Comparison of ENCODE assay signal across 9 cellular contexts in the genomic region with DNA sequence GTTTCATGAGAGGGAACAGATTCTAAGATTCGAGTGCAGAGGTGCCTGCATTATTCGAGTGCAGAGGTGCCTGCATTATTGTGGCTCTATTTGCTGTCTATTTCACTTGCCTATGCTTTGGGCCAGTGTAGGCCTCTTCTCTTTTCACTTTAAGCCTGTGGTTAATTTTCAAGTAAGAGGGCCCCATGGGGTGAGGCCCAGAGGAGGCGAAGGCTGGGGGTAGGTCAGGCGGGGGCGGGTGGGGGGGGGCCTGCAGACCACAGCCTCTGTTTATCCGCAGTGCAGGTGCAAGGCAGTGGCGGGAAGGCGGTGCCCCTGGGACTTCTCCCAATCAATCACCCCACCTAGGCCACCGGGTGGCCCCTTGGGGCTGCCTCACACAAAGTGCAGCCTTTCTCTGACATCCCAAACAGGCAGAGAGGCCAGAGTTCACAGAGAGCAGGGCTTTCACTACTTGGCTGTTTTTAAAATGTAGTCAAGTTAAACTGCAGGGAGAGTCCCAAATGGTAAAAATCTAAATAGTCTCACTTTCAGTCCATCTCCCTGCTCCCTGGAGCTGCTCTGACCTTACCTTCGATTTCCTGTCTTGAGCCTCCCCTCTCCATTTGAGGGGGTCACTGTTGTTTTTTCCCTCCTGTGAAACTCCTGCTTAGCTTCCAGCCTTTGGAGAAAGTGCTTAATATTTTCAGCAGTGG.
DNase-seq lines count a peak whose midpoint lies in the region; ATAC-seq, FAIRE-seq and TF ChIP-seq lines count a peak whose summit lies in the region.
"Had no signal": no experiment of that assay in that cellular context is flagged by ENCODE, and none has a peak within 500 bp of the region (broad histone marks: within the 10 kb centered on the region; RNA-seq: fewer than 3 reads in every experiment).

No MANE protein-coding gene starts in this region.

- CTCF ChIA-PET in GM12878 (lab: Yijun Ruan, JAX) = interaction anchor here (1.7 to 4.3 kb wide), 3 partner anchors 206 to 321 kb away, joined by 4 to 19 read pairs (median 6); no protein-coding TSS in a partner anchor

- DNase-seq in GM12878 (ENCODE audit: low read depth, low spot score) (peak; percentile 79), HTR-8/SVneo (ENCODE audit: insufficient read length, low spot score) (no peak), SHP77 (lab: John Stamatoyannopoulos, UW) (no peak), pancreas (no peak)
- DNase-seq in stimulated activated naive CD8-positive, alpha-beta T cell treated with anti-CD3 and anti-CD28 coated beads, Interleukin-15, amount 100 ng/mL, for 72 hours = peak; percentile 74 to 77

- FAIRE-seq in GM12878 (lab: Jason Lieb, UNC) (no peak), HTR-8/SVneo (lab: Jason Lieb, UNC) (no peak), pancreas (lab: Jason Lieb, UNC) (no peak)

- in situ Hi-C loops in GM12878 (cut with MboI) = loop anchor here (10.0 kb wide), 1 partner anchor 320 kb away; no protein-coding TSS in a partner anchor

- peak; percentile 71 to 80 for TF ChIP-seq EP300 in GM12878 (IDR thresholded peaks at IDR 0.05; ENCODE audit: borderline replicate concordance in 1 of 2, control insufficient read depth in 1 of 2, low read depth in 2 of 2, low read length in 2 of 2)

- peak overlapping the region; percentile 66 to 72 for H3K4me3 Mint-ChIP-seq in stimulated activated naive CD8-positive, alpha-beta T cell treated with anti-CD3 and anti-CD28 coated beads, Interleukin-15, amount 100 ng/mL, for 72 hours

- BruUV-seq in GM12878 (replicated peaks; lab: Mats Ljungman, UMichigan) = no TSS peak

- no peaks in the 10 kb centered on the region for H4K20me1 ChIP-seq in GM12878 (ENCODE audit: control insufficient read depth, insufficient read depth)

- H3K4me1 Mint-ChIP-seq in stimulated activated naive CD8-positive, alpha-beta T cell treated with anti-CD3 and anti-CD28 coated beads, Interleukin-15, amount 100 ng/mL, for 72 hours = peaks cover 55% of the 10 kb centered on the region

- H3K9me3 ChIP-seq in KOPT-K1 (ENCODE audit: insufficient read depth, low read length, poor library complexity, severe bottlenecking) = no peaks in the 10 kb centered on the region
- H3K9me3 ChIP-seq in GM12878 (replicated peaks; ENCODE audit: control insufficient read depth, insufficient read depth, low read length) = no peaks in the 10 kb centered on the region
- no peaks in the 10 kb centered on the region for H3K9me3 ChIP-seq in pancreas
- H3K9me3 ChIP-seq: SJCRH30 had no signal

- H3K36me3 ChIP-seq in KOPT-K1 (ENCODE audit: insufficient read depth, low read length) (no peaks in the 10 kb centered on the region), GM12878 (ENCODE audit: control insufficient read depth in 2 of 2, insufficient read depth in 2 of 2, low read length in 1 of 2) (no peaks in the 10 kb centered on the region), pancreas (no peaks in the 10 kb centered on the region)
- H3K36me3 ChIP-seq: SJCRH30 had no signal

- 0 out of 6 replicates have a peak, but pooled peaks of 1 of the 3 experiments have one; percentile 17 for TF ChIP-seq CTCF in GM12878 (IDR thresholded peaks at IDR 0.05 in 2 of 3, conservative IDR thresholded peaks at IDR 0.05 in 1 of 3; ENCODE audit: control insufficient read depth in 2 of 3, extremely low read depth in 1 of 3, insufficient read depth in 1 of 3, low read depth in 3 of 3, low read length in 3 of 3)
- TF ChIP-seq CTCF in pancreas (IDR thresholded peaks at IDR 0.05) = no peak

- RAD21 ChIA-PET in GM12878 (lab: Charles Lee; ENCODE audit: unreplicated experiment) = interaction anchor here (0.7 to 1.9 kb wide), 8 partner anchors 56 to 321 kb away, joined by 3 to 10 read pairs (median 3); no protein-coding TSS in a partner anchor

- H3K4me2 ChIP-seq in GM12878 (ENCODE audit: control insufficient read depth, insufficient read depth) = peak overlapping the region; percentile 85

- ATAC-seq in GM18861 (IDR thresholded peaks at IDR 0.05; ENCODE audit: unreplicated experiment) = peak; percentile 73
- ATAC-seq in GM21786 (IDR thresholded peaks at IDR 0.05; ENCODE audit: unreplicated experiment) = peak; percentile 87
- ATAC-seq in GM12878 = peak; percentile 91
- ATAC-seq in stimulated activated naive CD8-positive, alpha-beta T cell treated with anti-CD3 and anti-CD28 coated beads, Interleukin-15, amount 100 ng/mL, for 72 hours = peak; percentile 95
- ATAC-seq in pancreas = no peak

- H3K4me1 ChIP-seq in GM12878 (ENCODE audit: control insufficient read depth, insufficient read depth, low read length) = peaks cover 45% of the 10 kb centered on the region
- no peaks in the 10 kb centered on the region for H3K4me1 ChIP-seq in pancreas

- no peaks in the 10 kb centered on the region for H3K9me3 Mint-ChIP-seq in stimulated activated naive CD8-positive, alpha-beta T cell treated with anti-CD3 and anti-CD28 coated beads, Interleukin-15, amount 100 ng/mL, for 72 hours

- H2AFZ ChIP-seq in GM12878 (ENCODE audit: control insufficient read depth, low read depth, low read length) = peak overlapping the region; percentile 64

- H3K27ac ChIP-seq in KOPT-K1 (ENCODE audit: low read depth, low read length, poor library complexity, severe bottlenecking) (peak overlapping the region; percentile 99), GM12878 (ENCODE audit: control insufficient read depth, insufficient read depth) (peak overlapping the region; percentile 62), pancreas (no peak overlapping the region)
- H3K27ac ChIP-seq: SJCRH30 had no signal

- H3K27me3 ChIP-seq in GM12878 (replicated peaks in 1 of 2; ENCODE audit: control insufficient read depth in 2 of 2, insufficient read depth in 2 of 2, low read length in 1 of 2) = no peaks in the 10 kb centered on the region
- H3K27me3 ChIP-seq in pancreas = no peaks in the 10 kb centered on the region
- H3K27me3 ChIP-seq: SJCRH30 had no signal

- POLR2A ChIA-PET in GM12878 (lab: Charles Lee) = interaction anchor here (0.8 kb wide), 1 partner anchor 91 kb away, joined by 3 read pairs; no protein-coding TSS in a partner anchor

- 2% methylated on average over 6 of the region's 10 CpGs for WGBS in GM12878 (ENCODE audit: insufficient coverage, insufficient replicate concordance, low lambda C conversion rate, missing lambda C conversion rate)
- 77 to 80% methylated on average over 10 of the region's 10 CpGs for WGBS in pancreas, 2 donors

- H3K27me3 Mint-ChIP-seq in stimulated activated naive CD8-positive, alpha-beta T cell treated with anti-CD3 and anti-CD28 coated beads, Interleukin-15, amount 100 ng/mL, for 72 hours = no peaks in the 10 kb centered on the region

- TF ChIP-seq RAD21 in GM12878 (IDR thresholded peaks at IDR 0.05; ENCODE audit: insufficient read depth, low read depth, low read length) = peak; percentile 47

- H3K9ac ChIP-seq in GM12878 (ENCODE audit: control insufficient read depth, insufficient read depth, low read length) = peak overlapping the region; percentile 41; the same call in 1 of the 2 replicates

- SMC1A ChIA-PET in GM12878 (lab: Charles Lee; ENCODE audit: uncharacterized antibody, unreplicated experiment) = interaction anchor here (0.7 to 3.8 kb wide), 6 partner anchors 41 to 445 kb away, joined by 4 to 18 read pairs (median 6); no protein-coding TSS in a partner anchor

- no peak for TF ChIP-seq POLR2A in GM12878 (IDR thresholded peaks at IDR 0.05; ENCODE audit: low read depth, low read length)

- H3K27ac Mint-ChIP-seq in stimulated activated naive CD8-positive, alpha-beta T cell treated with anti-CD3 and anti-CD28 coated beads, Interleukin-15, amount 100 ng/mL, for 72 hours = peak overlapping the region; percentile 87 to 89

- H3K79me2 ChIP-seq in GM12878 (ENCODE audit: control insufficient read depth, insufficient read depth, low read length) = no peaks in the 10 kb centered on the region

- H3K4me3 ChIP-seq in GM12878 = peak overlapping the region; percentile 53; the same call in 1 of the 2 replicates
- no peak overlapping the region for H3K4me3 ChIP-seq in pancreas
- H3K4me3 ChIP-seq: SJCRH30 had no signal

- intact Hi-C loops in GM12878 (cut with micrococcal nuclease; ENCODE audit: unreplicated experiment) = loop anchor here (2.0 kb wide), 1 partner anchor 318 kb away; no protein-coding TSS in a partner anchor
- intact Hi-C loops in pancreas (cut with DNase I) = no loop called here

TF ChIP-seq in GM12878, 131 proteins besides CTCF, POLR2A, EP300 and RAD21 (continues in another document):
- TF ChIP-seq, protein P1, sequence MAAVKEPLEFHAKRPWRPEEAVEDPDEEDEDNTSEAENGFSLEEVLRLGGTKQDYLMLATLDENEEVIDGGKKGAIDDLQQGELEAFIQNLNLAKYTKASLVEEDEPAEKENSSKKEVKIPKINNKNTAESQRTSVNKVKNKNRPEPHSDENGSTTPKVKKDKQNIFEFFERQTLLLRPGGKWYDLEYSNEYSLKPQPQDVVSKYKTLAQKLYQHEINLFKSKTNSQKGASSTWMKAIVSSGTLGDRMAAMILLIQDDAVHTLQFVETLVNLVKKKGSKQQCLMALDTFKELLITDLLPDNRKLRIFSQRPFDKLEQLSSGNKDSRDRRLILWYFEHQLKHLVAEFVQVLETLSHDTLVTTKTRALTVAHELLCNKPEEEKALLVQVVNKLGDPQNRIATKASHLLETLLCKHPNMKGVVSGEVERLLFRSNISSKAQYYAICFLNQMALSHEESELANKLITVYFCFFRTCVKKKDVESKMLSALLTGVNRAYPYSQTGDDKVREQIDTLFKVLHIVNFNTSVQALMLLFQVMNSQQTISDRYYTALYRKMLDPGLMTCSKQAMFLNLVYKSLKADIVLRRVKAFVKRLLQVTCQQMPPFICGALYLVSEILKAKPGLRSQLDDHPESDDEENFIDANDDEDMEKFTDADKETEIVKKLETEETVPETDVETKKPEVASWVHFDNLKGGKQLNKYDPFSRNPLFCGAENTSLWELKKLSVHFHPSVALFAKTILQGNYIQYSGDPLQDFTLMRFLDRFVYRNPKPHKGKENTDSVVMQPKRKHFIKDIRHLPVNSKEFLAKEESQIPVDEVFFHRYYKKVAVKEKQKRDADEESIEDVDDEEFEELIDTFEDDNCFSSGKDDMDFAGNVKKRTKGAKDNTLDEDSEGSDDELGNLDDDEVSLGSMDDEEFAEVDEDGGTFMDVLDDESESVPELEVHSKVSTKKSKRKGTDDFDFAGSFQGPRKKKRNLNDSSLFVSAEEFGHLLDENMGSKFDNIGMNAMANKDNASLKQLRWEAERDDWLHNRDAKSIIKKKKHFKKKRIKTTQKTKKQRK (IDR thresholded peaks at IDR 0.05; ENCODE audit: low read depth, low read length) = no peak
- TF ChIP-seq EGR1 (IDR thresholded peaks at IDR 0.05; ENCODE audit: borderline replicate concordance in 1 of 2, low read depth in 2 of 2, low read length in 2 of 2) = peak in 1 of 2 experiments; percentile 84; a peak in 2 of 3 replicates
- no peak for TF ChIP-seq EZH2 (IDR thresholded peaks at IDR 0.05; ENCODE audit: borderline replicate concordance, control insufficient read depth, low read depth, low read length)
- TF ChIP-seq POU2F2 (IDR thresholded peaks at IDR 0.05; ENCODE audit: borderline replicate concordance, low read depth, low read length) = 0 out of 3 replicates have a peak, but pooled peaks have one; percentile 37
- peak; percentile 52; the same call in 1 of the 2 replicates for TF ChIP-seq MXI1 (IDR thresholded peaks at IDR 0.05; ENCODE audit: low read depth, low read length)
- TF ChIP-seq IKZF1 (conservative IDR thresholded peaks at IDR 0.05) = peak; percentile 89

Comparison
In these comparisons a context has a peak if more than half of its experiments do, and no peak if none do; other contexts are left out.
1. ATAC-seq: peak in GM18861 (single experiment), GM21786 (single experiment), GM12878 (single experiment) and stimulated activated naive CD8-positive, alpha-beta T cell treated with anti-CD3 and anti-CD28 coated beads, Interleukin-15, amount 100 ng/mL, for 72 hours (single experiment); none in pancreas (0 of 4).
2. H3K27ac ChIP-seq: peak in KOPT-K1 (single experiment) and GM12878 (single experiment); none in pancreas (0 of 4).
3. DNase-seq: peak in GM12878 (single experiment) and stimulated activated naive CD8-positive, alpha-beta T cell treated with anti-CD3 and anti-CD28 coated beads, Interleukin-15, amount 100 ng/mL, for 72 hours (2 of 2); none in HTR-8/SVneo (single experiment), SHP77 (0 of 2) and pancreas (0 of 6).